ENCODE assay signal across 22 cellular contexts in the genomic region with DNA sequence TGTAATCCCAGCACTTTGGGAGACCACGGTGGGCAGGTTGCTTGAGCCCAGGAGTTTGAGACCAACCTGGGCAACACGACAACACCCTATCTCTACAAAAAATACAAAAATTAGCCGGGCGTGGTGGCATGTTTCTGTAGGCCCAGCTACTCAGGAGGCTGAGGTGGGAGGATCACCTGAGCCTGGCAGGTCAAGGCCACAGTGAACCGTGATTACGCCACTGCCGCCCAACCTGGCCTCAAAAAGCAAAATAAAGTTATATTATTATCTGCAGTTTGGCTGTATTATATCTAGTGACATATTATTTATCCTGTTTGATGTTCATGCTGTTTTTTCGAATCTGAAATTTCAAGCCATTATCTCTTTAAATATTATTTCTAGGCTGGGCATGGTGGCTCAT. TPM values are rescaled to one million over a fixed set of nuclear protein-coding genes. Genes with fewer than 3 reads are reported as not detected.
DNase-seq lines count a peak whose midpoint lies in the region; ATAC-seq, FAIRE-seq and TF ChIP-seq lines count a peak whose summit lies in the region.
"Had no signal": no experiment of that assay in that cellular context is flagged by ENCODE, and none has a peak within 500 bp of the region (broad histone marks: within the 10 kb centered on the region; RNA-seq: fewer than 3 reads in every experiment).

No MANE protein-coding gene starts in this region.

- BruUV-seq in HepG2 (replicated peaks; lab: Mats Ljungman, UMichigan) (no TSS peak), endothelial cell of umbilical vein (replicated peaks; lab: Mats Ljungman, UMichigan) (TSS peak; percentile 4), Calu3 (replicated peaks; lab: Mats Ljungman, UMichigan) (no TSS peak)

- no peak overlapping the region for H3K4me3 Mint-ChIP-seq in activated naive CD8-positive, alpha-beta T cell
- no peak overlapping the region for H3K4me3 Mint-ChIP-seq in activated naive CD8-positive, alpha-beta T cell treated with anti-CD3 and anti-CD28 coated beads for 36 hours
- H3K4me3 Mint-ChIP-seq in Calu3 (ENCODE audit: low read depth, unreplicated experiment): no peak overlapping the region
- H3K4me3 Mint-ChIP-seq: B cell; CD4-positive, alpha-beta T cell had no signal

- dilution Hi-C loops in endothelial cell of umbilical vein (cut with MboI; ENCODE audit: extremely low pct_ligation_motif_present, low sequenced_read_pairs): no loop called here

- peaks cover 2% of the 10 kb centered on the region for H3K36me3 Mint-ChIP-seq in activated naive CD8-positive, alpha-beta T cell
- H3K36me3 Mint-ChIP-seq in activated naive CD8-positive, alpha-beta T cell treated with anti-CD3 and anti-CD28 coated beads for 36 hours: peaks cover 11% of the 10 kb centered on the region
- no peaks in the 10 kb centered on the region for H3K36me3 Mint-ChIP-seq in Calu3 (ENCODE audit: insufficient read depth, unreplicated experiment)

- in situ Hi-C loops in HepG2 (cut with HindIII; ENCODE audit: extremely low pct_ligation_motif_present, low pct_unique_long_range_greater_than_20kb): no loop called here

- FAIRE-seq in HepG2 (lab: Jason Lieb, UNC): no peak
- no peak for FAIRE-seq in endothelial cell of umbilical vein (lab: Jason Lieb, UNC)
- FAIRE-seq: A204.1, GM12878 had no signal

- intact Hi-C loops in HepG2 (cut with micrococcal nuclease; ENCODE audit: unreplicated experiment): no loop called here
- intact Hi-C loops in right lobe of liver (cut with DNase I): no loop called here
- intact Hi-C loops in endothelial cell of umbilical vein (cut with micrococcal nuclease): no loop called here
- intact Hi-C loops in Calu3 (cut with micrococcal nuclease; ENCODE audit: unreplicated experiment): no loop called here

- peaks cover 30% of the 10 kb centered on the region for H3K79me2 ChIP-seq in HepG2 (ENCODE audit: insufficient read depth, low read length)
- H3K79me2 ChIP-seq in endothelial cell of umbilical vein (ENCODE audit: control insufficient read depth, insufficient read depth, low read length): peaks cover 8% of the 10 kb centered on the region

- TF ChIP-seq POLR2A in HepG2 (IDR thresholded peaks at IDR 0.05; ENCODE audit: insufficient read depth in 1 of 2, low read depth in 2 of 2, low read length in 2 of 2) (no peak), right lobe of liver (IDR thresholded peaks at IDR 0.05) (no peak), endothelial cell of umbilical vein (IDR thresholded peaks at IDR 0.05; ENCODE audit: low read depth, low read length) (no peak)

- peak overlapping the region; percentile 42 for H3K27ac ChIP-seq in HepG2 (ENCODE audit: extremely low read length, insufficient read depth, low read length)
- no peak overlapping the region for H3K27ac ChIP-seq in right lobe of liver
- no peak overlapping the region for H3K27ac ChIP-seq in endothelial cell of umbilical vein (ENCODE audit: insufficient read depth, low read depth, low read length)
- H3K27ac ChIP-seq: 22Rv1, BLaER1, C4-2B had no signal

- DNase-seq in activated naive CD8-positive, alpha-beta T cell treated with anti-CD3 and anti-CD28 coated beads for 36 hours: no peak
- DNase-seq in HepG2 (ENCODE audit: low spot score): no peak
- DNase-seq in right lobe of liver: no peak
- DNase-seq in endothelial cell of umbilical vein (ENCODE audit: low read depth, low spot score): no peak
- no peak for DNase-seq in DMS79 treated with DMSO at 0.1 percent for 48 hours (lab: John Stamatoyannopoulos, UW)
- DNase-seq in midbrain (lab: John Stamatoyannopoulos, UW): no peak
- DNase-seq in Calu3: no peak
- DNase-seq: CD4-positive, alpha-beta T cell; COR-L47; DMS153; EL; GDM1; GOT3; H7; HCEC 1CT had no signal

- CTCF ChIA-PET in HepG2 (lab: Yijun Ruan, JAX; ENCODE audit: low intra/inter-chr PET ratio, low total read pairs) (no interaction called here), endothelial cell of umbilical vein (lab: Charles Lee) (interaction anchor here (1.3 to 1.6 kb wide), 2 partner anchors 26 to 30 kb away, joined by 4 to 6 read pairs; partner anchors contain the start of gene ST3GAL2), Calu3 (lab: Charles Lee) (no interaction called here)

- no peak overlapping the region for H2AFZ ChIP-seq in HepG2 (ENCODE audit: low read length)
- H2AFZ ChIP-seq in endothelial cell of umbilical vein (ENCODE audit: low read depth, low read length): no peak overlapping the region

- ATAC-seq in HepG2 (no peak), right lobe of liver (no peak)
- ATAC-seq: GM12878 had no signal

- H4K20me1 ChIP-seq in HepG2 (ENCODE audit: insufficient read depth, low read length): no peaks in the 10 kb centered on the region
- H4K20me1 ChIP-seq in endothelial cell of umbilical vein (replicated peaks; ENCODE audit: control insufficient read depth, extremely low read depth, insufficient read depth, low read length): no peaks in the 10 kb centered on the region

- no peak for TF ChIP-seq RAD21 in HepG2 (CRISPR knock-in tag; IDR thresholded peaks at IDR 0.05)

- H3K9ac ChIP-seq in HepG2 (ENCODE audit: insufficient read depth, low read depth, low read length) (no peak overlapping the region), endothelial cell of umbilical vein (replicated peaks; ENCODE audit: extremely low read depth, insufficient read depth, low read length) (no peak overlapping the region)
- H3K9ac ChIP-seq: BLaER1 had no signal

- no peaks in the 10 kb centered on the region for H3K9me1 ChIP-seq in endothelial cell of umbilical vein (replicated peaks; ENCODE audit: control insufficient read depth, extremely low read depth, insufficient read depth, low read length)

- no peak overlapping the region for H3K4me2 ChIP-seq in HepG2 (ENCODE audit: low read depth, low read length)
- H3K4me2 ChIP-seq in endothelial cell of umbilical vein (ENCODE audit: insufficient read depth, low read length): no peak overlapping the region
- H3K4me2 ChIP-seq: BLaER1 had no signal

- H3K4me3 ChIP-seq in HepG2 (replicated peaks in 1 of 3; ENCODE audit: insufficient read depth in 1 of 3, low read depth in 2 of 3, low read length in 3 of 3) (no peak overlapping the region), right lobe of liver (no peak overlapping the region), endothelial cell of umbilical vein (replicated peaks in 1 of 3; ENCODE audit: insufficient read depth in 1 of 3, low read depth in 1 of 3, low read length in 3 of 3) (no peak overlapping the region)
- H3K4me3 ChIP-seq: BLaER1, GM12878 had no signal

- peak overlapping the region; percentile 29 for H3K27ac Mint-ChIP-seq in activated naive CD8-positive, alpha-beta T cell
- no peak overlapping the region for H3K27ac Mint-ChIP-seq in activated naive CD8-positive, alpha-beta T cell treated with anti-CD3 and anti-CD28 coated beads for 36 hours
- no peak overlapping the region for H3K27ac Mint-ChIP-seq in Calu3 (ENCODE audit: unreplicated experiment)
- H3K27ac Mint-ChIP-seq: B cell; CD4-positive, alpha-beta T cell had no signal

- no peak for TF ChIP-seq EP300 in HepG2 (IDR thresholded peaks at IDR 0.05; ENCODE audit: low read depth in 2 of 2, low read length in 2 of 2)
- TF ChIP-seq EP300 in HepG2 (CRISPR knock-in tag; IDR thresholded peaks at IDR 0.05; ENCODE audit: borderline replicate concordance): no peak

- POLR2A ChIA-PET in HepG2 (lab: Yijun Ruan, JAX) (interaction anchor here (1.2 to 3.4 kb wide), 3 partner anchors 16 to 42 kb away, joined by 4 to 15 read pairs (median 5); partner anchors contain the start of gene FCSK), endothelial cell of umbilical vein (lab: Charles Lee) (interaction anchor here (0.7 kb wide), 1 partner anchor 31 kb away, joined by 4 read pairs; no protein-coding TSS in a partner anchor)

- H3K9me3 Mint-ChIP-seq in activated naive CD8-positive, alpha-beta T cell (ENCODE audit: low read depth): no peaks in the 10 kb centered on the region
- H3K9me3 Mint-ChIP-seq in activated naive CD8-positive, alpha-beta T cell treated with anti-CD3 and anti-CD28 coated beads for 36 hours: no peaks in the 10 kb centered on the region
- H3K9me3 Mint-ChIP-seq in Calu3 (ENCODE audit: low read depth, unreplicated experiment): no peaks in the 10 kb centered on the region
- H3K9me3 Mint-ChIP-seq: CD4-positive, alpha-beta T cell had no signal

- H3K27me3 ChIP-seq in HepG2 (ENCODE audit: control insufficient read depth in 1 of 2, insufficient read depth in 2 of 2, low read length in 2 of 2) (no peaks in the 10 kb centered on the region), right lobe of liver (no peaks in the 10 kb centered on the region), endothelial cell of umbilical vein (ENCODE audit: control insufficient read depth in 2 of 2, insufficient read depth in 2 of 2, low read length in 2 of 2) (no peaks in the 10 kb centered on the region)
- H3K27me3 ChIP-seq: BLaER1 had no signal

- H3K36me3 ChIP-seq in HepG2 (replicated peaks in 1 of 2; ENCODE audit: control insufficient read depth in 1 of 2, insufficient read depth in 2 of 2, low read length in 2 of 2) (peaks cover 11 to 27% of the 10 kb centered on the region in 2 experiments), right lobe of liver (peaks cover 0 to 5% (median 0%) of the 10 kb centered on the region in 4 donors), endothelial cell of umbilical vein (ENCODE audit: control insufficient read depth in 2 of 2, extremely low read depth in 1 of 2, insufficient read depth in 2 of 2, low read length in 2 of 2) (peaks cover 0 to 6% of the 10 kb centered on the region in 2 experiments)

- H3K4me1 Mint-ChIP-seq in activated naive CD8-positive, alpha-beta T cell (ENCODE audit: low read depth): peaks cover 42% of the 10 kb centered on the region
- H3K4me1 Mint-ChIP-seq in activated naive CD8-positive, alpha-beta T cell treated with anti-CD3 and anti-CD28 coated beads for 36 hours: peaks cover 42% of the 10 kb centered on the region
- H3K4me1 Mint-ChIP-seq in Calu3 (ENCODE audit: low read depth, unreplicated experiment): no peaks in the 10 kb centered on the region

- no peaks in the 10 kb centered on the region for H3K9me3 ChIP-seq in HepG2 (ENCODE audit: low read length)
- H3K9me3 ChIP-seq in right lobe of liver: no peaks in the 10 kb centered on the region
- no peaks in the 10 kb centered on the region for H3K9me3 ChIP-seq in endothelial cell of umbilical vein (replicated peaks; ENCODE audit: control insufficient read depth, insufficient read depth, low read length)
- H3K9me3 ChIP-seq: BLaER1 had no signal

- H3K4me1 ChIP-seq in HepG2 (ENCODE audit: insufficient read depth, low read length) (peaks cover 21% of the 10 kb centered on the region), right lobe of liver (peaks cover 0 to 21% (median 5%) of the 10 kb centered on the region in 4 donors), endothelial cell of umbilical vein (ENCODE audit: control insufficient read depth, extremely low read depth, insufficient read depth, low read length) (peaks cover 2% of the 10 kb centered on the region)

- WGBS in HepG2 (ENCODE audit: low lambda C conversion rate): 86% methylated on average over 8 of the region's 8 CpGs
- 75% methylated on average over 8 of the region's 8 CpGs for WGBS in right lobe of liver (ENCODE audit: insufficient coverage, low coverage, low lambda C conversion rate, missing lambda C conversion rate)

- H3K27me3 Mint-ChIP-seq in activated naive CD8-positive, alpha-beta T cell: no peaks in the 10 kb centered on the region
- H3K27me3 Mint-ChIP-seq in activated naive CD8-positive, alpha-beta T cell treated with anti-CD3 and anti-CD28 coated beads for 36 hours: no peaks in the 10 kb centered on the region
- H3K27me3 Mint-ChIP-seq in Calu3 (ENCODE audit: unreplicated experiment): no peaks in the 10 kb centered on the region
- H3K27me3 Mint-ChIP-seq: B cell; CD4-positive, alpha-beta T cell had no signal

- TF ChIP-seq CTCF in HepG2 (CRISPR knock-in tag; IDR thresholded peaks at IDR 0.05) (no peak), right lobe of liver (IDR thresholded peaks at IDR 0.05) (no peak), endothelial cell of umbilical vein (IDR thresholded peaks at IDR 0.05; ENCODE audit: extremely low read depth in 1 of 2, insufficient read depth in 1 of 2, low read depth in 1 of 2, low read length in 2 of 2) (no peak), Calu3 (IDR thresholded peaks at IDR 0.05; ENCODE audit: unreplicated experiment) (no peak)

RNA-seq across cellular contexts. Expression of gene ST3GAL2, which starts 26.5 kb away (rescaled TPM):
- total RNA-seq in activated naive CD8-positive, alpha-beta T cell treated with anti-CD3 and anti-CD28 coated beads for 36 hours: 10 to 100 TPM; 21.5 to 23.3 TPM
- total RNA-seq in HepG2 (2016; rRNA removed; fragmentation: Illumina TruSeq; extraction: Trizol): 17.8 and 24.9 TPM in 2 replicates
- total RNA-seq in HepG2 (2016; cell fraction: cytosol; rRNA removed; fragmentation: Illumina TruSeq; extraction: Trizol; ENCODE audit: low read depth): 3.6 TPM in 2 replicates
- total RNA-seq in HepG2 (2016; cell fraction: insoluble cytoplasmic fraction; rRNA removed; fragmentation: Illumina TruSeq; extraction: Trizol): 15.8 and 25.9 TPM in 2 replicates
- total RNA-seq in HepG2 (2016; cell fraction: membrane; rRNA removed; fragmentation: Illumina TruSeq; extraction: Trizol): 14.6 and 18.9 TPM in 2 replicates
- 15.0 and 18.9 TPM in 2 replicates for total RNA-seq in HepG2 (2016; cell fraction: nucleus; rRNA removed; fragmentation: Illumina TruSeq; extraction: Trizol)
- polyA plus RNA-seq in HepG2 (2011; rRNA removed): 16.3 and 17.0 TPM in 2 replicates
- 10.9 and 15.5 TPM in 2 replicates for polyA plus RNA-seq in HepG2 (2011; cell fraction: cytosol; rRNA removed)
- polyA plus RNA-seq in HepG2 (2011; cell fraction: nucleus; rRNA removed): 14.6 and 16.7 TPM in 2 replicates
- polyA plus RNA-seq in HepG2 (2012): 13.3 and 16.9 TPM in 2 replicates
- polyA plus RNA-seq in HepG2 (2016; cell fraction: cytosol; fragmentation: Illumina TruSeq; extraction: Trizol; ENCODE audit: low read depth): 2.3 and 2.9 TPM in 2 replicates
- polyA plus RNA-seq in HepG2 (2016; cell fraction: insoluble cytoplasmic fraction; fragmentation: Illumina TruSeq; extraction: Trizol; ENCODE audit: low read depth): 20.4 and 21.6 TPM in 2 replicates
- polyA plus RNA-seq in HepG2 (2016; cell fraction: membrane; fragmentation: Illumina TruSeq; extraction: Trizol; ENCODE audit: low read depth): 11.6 and 11.9 TPM in 2 replicates
- 22.8 and 26.4 TPM in 2 replicates for polyA plus RNA-seq in HepG2 (2016; cell fraction: nucleus; fragmentation: Illumina TruSeq; extraction: Trizol; ENCODE audit: insufficient read depth, low read depth)
- polyA minus RNA-seq in HepG2 (2011; rRNA and poly(A)+ RNA removed; ENCODE audit: low replicate concordance): 49.4 and 94.6 TPM in 2 replicates
- 25.8 and 27.6 TPM in 2 replicates for polyA minus RNA-seq in HepG2 (2011; cell fraction: cytosol; rRNA and poly(A)+ RNA removed)
- 22.4 and 31.0 TPM in 2 replicates for polyA minus RNA-seq in HepG2 (2011; cell fraction: nucleus; rRNA and poly(A)+ RNA removed)
- total RNA-seq in right lobe of liver: 10 to 100 TPM; 10.4 to 16.7 (median 14.5) TPM
- total RNA-seq in endothelial cell of umbilical vein: 50.2 and 50.4 TPM in 2 replicates
- 23.0 and 33.3 TPM in 2 replicates for polyA plus RNA-seq in endothelial cell of umbilical vein
- polyA plus RNA-seq in endothelial cell of umbilical vein (2011; cell fraction: cytosol; rRNA removed): 25.7 and 28.4 TPM in 2 replicates
- polyA plus RNA-seq in endothelial cell of umbilical vein (2011; cell fraction: nucleus; rRNA removed): 23.1 and 27.7 TPM in 2 replicates
- 22.1 and 34.0 TPM in 2 replicates for polyA plus RNA-seq in endothelial cell of umbilical vein (2012)
- polyA minus RNA-seq in endothelial cell of umbilical vein: 72.3 and 84.6 TPM in 2 replicates
- polyA minus RNA-seq in endothelial cell of umbilical vein (2011; cell fraction: cytosol; rRNA and poly(A)+ RNA removed): 19.8 TPM
- 29.8 and 45.1 TPM in 2 replicates for polyA minus RNA-seq in endothelial cell of umbilical vein (2011; cell fraction: nucleus; rRNA and poly(A)+ RNA removed)
- total RNA-seq in Calu3 (2022): 9.7 and 10.0 TPM in 2 replicates

RNA-seq across cellular contexts. Expression of gene FCSK, which starts 42.0 kb away (rescaled TPM):
- 1 to 10 TPM; 8.7 to 9.6 TPM for total RNA-seq in activated naive CD8-positive, alpha-beta T cell treated with anti-CD3 and anti-CD28 coated beads for 36 hours
- 4.9 and 9.1 TPM in 2 replicates for total RNA-seq in HepG2 (2016; rRNA removed; fragmentation: Illumina TruSeq; extraction: Trizol)
- 4.4 and 5.2 TPM in 2 replicates for total RNA-seq in HepG2 (2016; cell fraction: cytosol; rRNA removed; fragmentation: Illumina TruSeq; extraction: Trizol; ENCODE audit: low read depth)
- total RNA-seq in HepG2 (2016; cell fraction: insoluble cytoplasmic fraction; rRNA removed; fragmentation: Illumina TruSeq; extraction: Trizol): 4.2 and 8.4 TPM in 2 replicates
- total RNA-seq in HepG2 (2016; cell fraction: membrane; rRNA removed; fragmentation: Illumina TruSeq; extraction: Trizol): 2.6 and 3.0 TPM in 2 replicates
- total RNA-seq in HepG2 (2016; cell fraction: nucleus; rRNA removed; fragmentation: Illumina TruSeq; extraction: Trizol): 12.1 and 12.8 TPM in 2 replicates
- polyA plus RNA-seq in HepG2 (2011; rRNA removed): 15.0 and 19.2 TPM in 2 replicates
- polyA plus RNA-seq in HepG2 (2011; cell fraction: cytosol; rRNA removed): 6.7 and 8.3 TPM in 2 replicates
- 81.8 and 104 TPM in 2 replicates for polyA plus RNA-seq in HepG2 (2011; cell fraction: nucleus; rRNA removed)
- polyA plus RNA-seq in HepG2 (2012): 6.2 and 6.4 TPM in 2 replicates
- 0.53 and 0.70 TPM in 2 replicates for polyA plus RNA-seq in HepG2 (2016; cell fraction: cytosol; fragmentation: Illumina TruSeq; extraction: Trizol; ENCODE audit: low read depth)
- polyA plus RNA-seq in HepG2 (2016; cell fraction: insoluble cytoplasmic fraction; fragmentation: Illumina TruSeq; extraction: Trizol; ENCODE audit: low read depth): 3.5 and 3.9 TPM in 2 replicates
- polyA plus RNA-seq in HepG2 (2016; cell fraction: membrane; fragmentation: Illumina TruSeq; extraction: Trizol; ENCODE audit: low read depth): 1.2 and 1.3 TPM in 2 replicates
- 28.7 and 33.1 TPM in 2 replicates for polyA plus RNA-seq in HepG2 (2016; cell fraction: nucleus; fragmentation: Illumina TruSeq; extraction: Trizol; ENCODE audit: insufficient read depth, low read depth)
- polyA minus RNA-seq in HepG2 (2011; rRNA and poly(A)+ RNA removed; ENCODE audit: low replicate concordance): 24.8 and 29.5 TPM in 2 replicates
- 4.3 and 5.3 TPM in 2 replicates for polyA minus RNA-seq in HepG2 (2011; cell fraction: cytosol; rRNA and poly(A)+ RNA removed)
- 15.6 and 19.0 TPM in 2 replicates for polyA minus RNA-seq in HepG2 (2011; cell fraction: nucleus; rRNA and poly(A)+ RNA removed)
- 10 to 100 TPM; 10.9 to 16.7 (median 13.4) TPM for total RNA-seq in right lobe of liver
- 13.2 and 18.0 TPM in 2 replicates for total RNA-seq in endothelial cell of umbilical vein
- polyA plus RNA-seq in endothelial cell of umbilical vein: 11.4 and 12.4 TPM in 2 replicates
- 7.2 and 8.3 TPM in 2 replicates for polyA plus RNA-seq in endothelial cell of umbilical vein (2011; cell fraction: cytosol; rRNA removed)
- 51.5 and 69.1 TPM in 2 replicates for polyA plus RNA-seq in endothelial cell of umbilical vein (2011; cell fraction: nucleus; rRNA removed)
- 5.8 and 11.4 TPM in 2 replicates for polyA plus RNA-seq in endothelial cell of umbilical vein (2012)
- 13.6 and 14.1 TPM in 2 replicates for polyA minus RNA-seq in endothelial cell of umbilical vein
- polyA minus RNA-seq in endothelial cell of umbilical vein (2011; cell fraction: cytosol; rRNA and poly(A)+ RNA removed): 8.9 TPM
- 16.7 and 17.1 TPM in 2 replicates for polyA minus RNA-seq in endothelial cell of umbilical vein (2011; cell fraction: nucleus; rRNA and poly(A)+ RNA removed)
- 27.6 and 29.1 TPM in 2 replicates for total RNA-seq in Calu3 (2022)
